Comparison of ENCODE assay signal across 1 cellular context in the genomic region with DNA sequence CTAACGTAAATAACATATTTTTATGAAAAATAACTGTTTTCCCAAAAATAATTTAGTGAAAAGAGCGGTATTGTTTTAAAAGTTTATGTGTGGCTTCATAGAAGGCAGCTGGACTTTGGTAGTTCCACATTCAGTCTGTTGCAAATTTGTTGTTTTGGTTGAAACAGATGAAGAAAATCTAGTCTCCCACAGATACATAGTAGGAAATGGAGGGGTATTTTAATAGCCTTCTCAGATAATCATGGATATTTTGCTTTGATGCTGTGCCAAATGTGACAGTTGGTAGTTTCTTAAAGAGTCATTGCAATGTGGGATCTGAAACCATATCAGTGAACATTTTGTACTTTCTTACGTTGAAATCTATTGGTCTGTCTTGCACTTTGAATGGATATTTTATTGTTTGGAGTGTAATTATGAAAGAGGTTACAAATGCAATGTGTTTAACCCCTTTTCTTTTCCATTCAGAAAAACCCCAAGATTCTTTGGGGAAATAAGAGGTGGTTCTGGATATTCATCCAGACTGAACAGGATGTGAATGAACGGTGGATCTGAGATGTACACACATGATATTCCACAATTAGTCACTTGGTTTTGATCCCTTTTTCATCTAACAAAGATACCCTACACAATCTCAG.
TF ChIP-seq lines count a peak whose summit lies in the region.

No MANE protein-coding gene starts in this region.

TF ChIP-seq in K562, 482 proteins besides CTCF, POLR2A, EP300 and RAD21:
- TF ChIP-seq, protein P1, sequence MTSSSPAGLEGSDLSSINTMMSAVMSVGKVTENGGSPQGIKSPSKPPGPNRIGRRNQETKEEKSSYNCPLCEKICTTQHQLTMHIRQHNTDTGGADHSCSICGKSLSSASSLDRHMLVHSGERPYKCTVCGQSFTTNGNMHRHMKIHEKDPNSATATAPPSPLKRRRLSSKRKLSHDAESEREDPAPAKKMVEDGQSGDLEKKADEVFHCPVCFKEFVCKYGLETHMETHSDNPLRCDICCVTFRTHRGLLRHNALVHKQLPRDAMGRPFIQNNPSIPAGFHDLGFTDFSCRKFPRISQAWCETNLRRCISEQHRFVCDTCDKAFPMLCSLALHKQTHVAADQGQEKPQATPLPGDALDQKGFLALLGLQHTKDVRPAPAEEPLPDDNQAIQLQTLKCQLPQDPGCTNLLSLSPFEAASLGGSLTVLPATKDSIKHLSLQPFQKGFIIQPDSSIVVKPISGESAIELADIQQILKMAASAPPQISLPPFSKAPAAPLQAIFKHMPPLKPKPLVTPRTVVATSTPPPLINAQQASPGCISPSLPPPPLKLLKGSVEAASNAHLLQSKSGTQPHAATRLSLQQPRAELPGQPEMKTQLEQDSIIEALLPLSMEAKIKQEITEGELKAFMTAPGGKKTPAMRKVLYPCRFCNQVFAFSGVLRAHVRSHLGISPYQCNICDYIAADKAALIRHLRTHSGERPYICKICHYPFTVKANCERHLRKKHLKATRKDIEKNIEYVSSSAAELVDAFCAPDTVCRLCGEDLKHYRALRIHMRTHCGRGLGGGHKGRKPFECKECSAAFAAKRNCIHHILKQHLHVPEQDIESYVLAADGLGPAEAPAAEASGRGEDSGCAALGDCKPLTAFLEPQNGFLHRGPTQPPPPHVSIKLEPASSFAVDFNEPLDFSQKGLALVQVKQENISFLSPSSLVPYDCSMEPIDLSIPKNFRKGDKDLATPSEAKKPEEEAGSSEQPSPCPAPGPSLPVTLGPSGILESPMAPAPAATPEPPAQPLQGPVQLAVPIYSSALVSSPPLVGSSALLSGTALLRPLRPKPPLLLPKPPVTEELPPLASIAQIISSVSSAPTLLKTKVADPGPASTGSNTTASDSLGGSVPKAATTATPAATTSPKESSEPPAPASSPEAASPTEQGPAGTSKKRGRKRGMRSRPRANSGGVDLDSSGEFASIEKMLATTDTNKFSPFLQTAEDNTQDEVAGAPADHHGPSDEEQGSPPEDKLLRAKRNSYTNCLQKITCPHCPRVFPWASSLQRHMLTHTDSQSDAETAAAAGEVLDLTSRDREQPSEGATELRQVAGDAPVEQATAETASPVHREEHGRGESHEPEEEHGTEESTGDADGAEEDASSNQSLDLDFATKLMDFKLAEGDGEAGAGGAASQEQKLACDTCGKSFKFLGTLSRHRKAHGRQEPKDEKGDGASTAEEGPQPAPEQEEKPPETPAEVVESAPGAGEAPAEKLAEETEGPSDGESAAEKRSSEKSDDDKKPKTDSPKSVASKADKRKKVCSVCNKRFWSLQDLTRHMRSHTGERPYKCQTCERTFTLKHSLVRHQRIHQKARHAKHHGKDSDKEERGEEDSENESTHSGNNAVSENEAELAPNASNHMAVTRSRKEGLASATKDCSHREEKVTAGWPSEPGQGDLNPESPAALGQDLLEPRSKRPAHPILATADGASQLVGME (CRISPR knock-in tag; IDR thresholded peaks at IDR 0.05): no peak
- peak; percentile 57 for TF ChIP-seq FOSL1 (tag; conservative IDR thresholded peaks at IDR 0.05)
- no peak for TF ChIP-seq MYBL2 (IDR thresholded peaks at IDR 0.05; ENCODE audit: low read depth)
- TF ChIP-seq MYBL2 (CRISPR knock-in tag; IDR thresholded peaks at IDR 0.05; ENCODE audit: borderline replicate concordance): no peak
- TF ChIP-seq, protein P2, sequence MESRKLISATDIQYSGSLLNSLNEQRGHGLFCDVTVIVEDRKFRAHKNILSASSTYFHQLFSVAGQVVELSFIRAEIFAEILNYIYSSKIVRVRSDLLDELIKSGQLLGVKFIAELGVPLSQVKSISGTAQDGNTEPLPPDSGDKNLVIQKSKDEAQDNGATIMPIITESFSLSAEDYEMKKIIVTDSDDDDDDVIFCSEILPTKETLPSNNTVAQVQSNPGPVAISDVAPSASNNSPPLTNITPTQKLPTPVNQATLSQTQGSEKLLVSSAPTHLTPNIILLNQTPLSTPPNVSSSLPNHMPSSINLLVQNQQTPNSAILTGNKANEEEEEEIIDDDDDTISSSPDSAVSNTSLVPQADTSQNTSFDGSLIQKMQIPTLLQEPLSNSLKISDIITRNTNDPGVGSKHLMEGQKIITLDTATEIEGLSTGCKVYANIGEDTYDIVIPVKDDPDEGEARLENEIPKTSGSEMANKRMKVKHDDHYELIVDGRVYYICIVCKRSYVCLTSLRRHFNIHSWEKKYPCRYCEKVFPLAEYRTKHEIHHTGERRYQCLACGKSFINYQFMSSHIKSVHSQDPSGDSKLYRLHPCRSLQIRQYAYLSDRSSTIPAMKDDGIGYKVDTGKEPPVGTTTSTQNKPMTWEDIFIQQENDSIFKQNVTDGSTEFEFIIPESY (CRISPR knock-in tag; IDR thresholded peaks at IDR 0.05): no peak
- no peak for TF ChIP-seq TBP (optimal IDR thresholded peaks at IDR 0.05; ENCODE audit: low read depth, low read length)
